Comparison of ENCODE assay signal across 29 cellular contexts in genomic region chr11:128375941-128376340, GRCh38.
DNase-seq lines count a peak whose midpoint lies in the region; ATAC-seq and TF ChIP-seq lines count a peak whose summit lies in the region.
"Had no signal": no experiment of that assay in that cellular context is flagged by ENCODE, and none has a peak within 500 bp of the region (broad histone marks: within the 10 kb centered on the region; RNA-seq: fewer than 3 reads in every experiment).

No MANE protein-coding gene starts in this region.

- H3K4me3 ChIP-seq in RWPE2 (ENCODE audit: severe bottlenecking) = no peak overlapping the region
- H3K4me3 ChIP-seq in naive thymus-derived CD4-positive, alpha-beta T cell (ENCODE audit: low read length) = no peak overlapping the region
- H3K4me3 ChIP-seq: colonic mucosa, right atrium auricular region, suprapubic skin had no signal

- no peaks in the 10 kb centered on the region for H3K9me3 ChIP-seq in RWPE2 (ENCODE audit: severe bottlenecking)
- no peaks in the 10 kb centered on the region for H3K9me3 ChIP-seq in naive thymus-derived CD4-positive, alpha-beta T cell (ENCODE audit: control insufficient read depth in 2 of 3, low read length in 3 of 3)
- H3K9me3 ChIP-seq: colonic mucosa, right atrium auricular region, suprapubic skin had no signal

- peaks cover 4% of the 10 kb centered on the region for H3K36me3 Mint-ChIP-seq in activated naive CD4-positive, alpha-beta T cell treated with anti-CD3 and anti-CD28 coated beads, Interleukin-2, amount 50 U/mL, for 24 hours
- H3K36me3 Mint-ChIP-seq in activated T-helper 2 cell treated with anti-CD3 and anti-CD28 coated beads, Interferon-gamma antibody, Interleukin-2, Interleukin-4, amounts not matched to agents 10 μg/mL and 5 μg/mL and 100 μg/mL, durations not matched to agents 14 hours and 24 hours and 36 hours (ENCODE audit: low read depth) = peaks cover 20% of the 10 kb centered on the region
- H3K36me3 Mint-ChIP-seq in naive thymus-derived CD4-positive, alpha-beta T cell = peaks cover 0 to 19% (median 0%) of the 10 kb centered on the region in 5 donors
- H3K36me3 Mint-ChIP-seq in WTC11 = no peaks in the 10 kb centered on the region; the same call in 1 of the 2 replicates

- TF ChIP-seq CTCF in RWPE2 (IDR thresholded peaks at IDR 0.05; ENCODE audit: poor library complexity, severe bottlenecking) (no peak), WTC11 (IDR thresholded peaks at IDR 0.05) (no peak)

- H3K27me3 ChIP-seq in RWPE2 (ENCODE audit: insufficient read depth, poor library complexity, severe bottlenecking) = no peaks in the 10 kb centered on the region
- no peaks in the 10 kb centered on the region for H3K27me3 ChIP-seq in naive thymus-derived CD4-positive, alpha-beta T cell (ENCODE audit: control insufficient read depth in 2 of 2, insufficient read depth in 2 of 2, low read length in 2 of 2)
- H3K27me3 ChIP-seq: colonic mucosa, right atrium auricular region, suprapubic skin had no signal

- no peaks in the 10 kb centered on the region for H3K27me3 Mint-ChIP-seq in activated naive CD4-positive, alpha-beta T cell treated with anti-CD3 and anti-CD28 coated beads, Interleukin-2, amount 50 U/mL, for 24 hours
- H3K27me3 Mint-ChIP-seq in activated T-helper 2 cell treated with anti-CD3 and anti-CD28 coated beads, Interferon-gamma antibody, Interleukin-2, Interleukin-4, amounts not matched to agents 10 μg/mL and 5 μg/mL and 100 μg/mL, durations not matched to agents 14 hours and 24 hours and 36 hours (ENCODE audit: low read depth) = no peaks in the 10 kb centered on the region
- peaks cover 0 to 2% (median 0%) of the 10 kb centered on the region in 5 donors for H3K27me3 Mint-ChIP-seq in naive thymus-derived CD4-positive, alpha-beta T cell
- H3K27me3 Mint-ChIP-seq in WTC11 (ENCODE audit: low read depth) = no peaks in the 10 kb centered on the region; the same call in 1 of the 2 replicates
- H3K27me3 Mint-ChIP-seq: activated naive CD8-positive, alpha-beta T cell had no signal

- H3K27ac Mint-ChIP-seq in activated naive CD4-positive, alpha-beta T cell treated with anti-CD3 and anti-CD28 coated beads, Interleukin-2, amount 50 U/mL, for 24 hours = peak overlapping the region; percentile 77
- peak overlapping the region; percentile 7 for H3K27ac Mint-ChIP-seq in activated T-helper 2 cell treated with anti-CD3 and anti-CD28 coated beads, Interferon-gamma antibody, Interleukin-2, Interleukin-4, amounts not matched to agents 10 μg/mL and 5 μg/mL and 100 μg/mL, durations not matched to agents 14 hours and 24 hours and 36 hours
- H3K27ac Mint-ChIP-seq in naive thymus-derived CD4-positive, alpha-beta T cell = peak overlapping the region in 7 of 9 donors; percentile 29 to 76 (median 59)
- H3K27ac Mint-ChIP-seq in WTC11 = no peak overlapping the region
- H3K27ac Mint-ChIP-seq: activated CD8-positive, alpha-beta T cell treated with anti-CD3 and anti-CD28 coated beads, Interleukin-2, amount 10 ng/mL, durations not matched to agents 7 days and 5 days had no signal

- POLR2A ChIA-PET in naive thymus-derived CD4-positive, alpha-beta T cell (lab: Charles Lee) = interaction anchor here (0.6 to 1.2 kb wide), 2 partner anchors 14 to 29 kb away, joined by 3 read pairs; no protein-coding TSS in a partner anchor
- POLR2A ChIA-PET in WTC11 (lab: Charles Lee) = no interaction called here

- ATAC-seq in RWPE2 (ENCODE audit: low read depth) = peak; percentile 56; the same call in 2 of the 3 replicates
- ATAC-seq in naive thymus-derived CD4-positive, alpha-beta T cell = peak; percentile 36
- ATAC-seq in WTC11 = no peak
- ATAC-seq: activated CD8-positive, alpha-beta T cell treated with anti-CD3 and anti-CD28 coated beads, Interleukin-2, amount 10 ng/mL, durations not matched to agents 7 days and 5 days; left lobe of liver had no signal

- peaks cover 10% of the 10 kb centered on the region for H3K9me3 Mint-ChIP-seq in activated naive CD4-positive, alpha-beta T cell treated with anti-CD3 and anti-CD28 coated beads, Interleukin-2, amount 50 U/mL, for 24 hours
- H3K9me3 Mint-ChIP-seq in activated T-helper 2 cell treated with anti-CD3 and anti-CD28 coated beads, Interferon-gamma antibody, Interleukin-2, Interleukin-4, amounts not matched to agents 10 μg/mL and 5 μg/mL and 100 μg/mL, durations not matched to agents 14 hours and 24 hours and 36 hours = peaks cover 18% of the 10 kb centered on the region
- peaks cover 0 to 16% (median 3%) of the 10 kb centered on the region in 11 donors for H3K9me3 Mint-ChIP-seq in naive thymus-derived CD4-positive, alpha-beta T cell
- H3K9me3 Mint-ChIP-seq in WTC11 = peaks cover 13% of the 10 kb centered on the region

- peaks cover 58% of the 10 kb centered on the region for H3K4me1 Mint-ChIP-seq in activated naive CD4-positive, alpha-beta T cell treated with anti-CD3 and anti-CD28 coated beads, Interleukin-2, amount 50 U/mL, for 24 hours
- peaks cover 47% of the 10 kb centered on the region for H3K4me1 Mint-ChIP-seq in activated T-helper 2 cell treated with anti-CD3 and anti-CD28 coated beads, Interferon-gamma antibody, Interleukin-2, Interleukin-4, amounts not matched to agents 10 μg/mL and 5 μg/mL and 100 μg/mL, durations not matched to agents 14 hours and 24 hours and 36 hours (ENCODE audit: low read depth)
- H3K4me1 Mint-ChIP-seq in naive thymus-derived CD4-positive, alpha-beta T cell = peaks cover 6 to 81% (median 61%) of the 10 kb centered on the region in 7 donors
- H3K4me1 Mint-ChIP-seq in WTC11 = peaks cover 9% of the 10 kb centered on the region

- intact Hi-C loops in activated T-helper 2 cell treated with anti-CD3 and anti-CD28 coated beads, Interferon-gamma antibody, Interleukin-2, Interleukin-4, amounts not matched to agents 10 μg/mL and 5 μg/mL and 100 μg/mL, durations not matched to agents 14 hours and 24 hours and 36 hours (cut with micrococcal nuclease) = loop anchor here (5.0 kb wide), 1 partner anchor 46 kb away; no protein-coding TSS in a partner anchor
- intact Hi-C loops in naive thymus-derived CD4-positive, alpha-beta T cell (cut with micrococcal nuclease) = loop anchor here in 1 of 2 donors (5.0 kb wide), 1 partner anchor 34 kb away; no protein-coding TSS in a partner anchor

- no peak for DNase-seq in activated naive CD4-positive, alpha-beta T cell (lab: John Stamatoyannopoulos, UW)
- DNase-seq in RWPE2 (ENCODE audit: low spot score) (no peak), WTC11 (ENCODE audit: low spot score) (no peak), A172 (ENCODE audit: low spot score) (no peak), KBM-7 (no peak)
- no peak for DNase-seq in activated T-helper 2 cell treated with anti-CD3 and anti-CD28 coated beads, Interferon-gamma antibody, Interleukin-2, Interleukin-4, amounts not matched to agents 10 μg/mL and 5 μg/mL and 100 μg/mL, durations not matched to agents 14 hours and 24 hours and 36 hours (ENCODE audit: low spot score)
- DNase-seq in naive thymus-derived CD4-positive, alpha-beta T cell = no peak
- DNase-seq: activated CD8-positive, alpha-beta T cell treated with anti-CD3 and anti-CD28 coated beads, Interleukin-2, amount 10 ng/mL, durations not matched to agents 7 days and 5 days; aorta; colonic mucosa; effector CD8-positive, alpha-beta T cell; erythroblast; H7; mesendoderm; NCI-H1417 treated with DMSO at 0.1 percent for 48 hours; NCI-H2081 treated with DMSO at 0.1 percent for 48 hours; NCI-H345; NCI-H69; posterior cingulate gyrus; small intestine; stimulated activated naive CD4-positive, alpha-beta T cell treated with Interleukin-2 at 50 U/mL for 16 hours; T-helper 1 cell had no signal

- H3K27ac ChIP-seq in RWPE2 (ENCODE audit: poor library complexity, severe bottlenecking) = no peak overlapping the region
- H3K27ac ChIP-seq in naive thymus-derived CD4-positive, alpha-beta T cell (ENCODE audit: low read depth, low read length) = no peak overlapping the region
- H3K27ac ChIP-seq: 22Rv1, C4-2B, colonic mucosa, right atrium auricular region, suprapubic skin had no signal

- CTCF ChIA-PET in naive thymus-derived CD4-positive, alpha-beta T cell (lab: Charles Lee) = no interaction called here
- CTCF ChIA-PET in WTC11 (lab: Charles Lee) = interaction anchor here (1.1 kb wide), 1 partner anchor 254 kb away, joined by 4 read pairs; no protein-coding TSS in a partner anchor

- H3K4me1 ChIP-seq in RWPE2 (ENCODE audit: insufficient read depth, poor library complexity, severe bottlenecking) = peaks cover 19% of the 10 kb centered on the region
- H3K4me1 ChIP-seq in naive thymus-derived CD4-positive, alpha-beta T cell (ENCODE audit: control insufficient read depth in 2 of 2, insufficient read depth in 2 of 2, low read length in 2 of 2) = peaks cover 0 to 18% of the 10 kb centered on the region in 2 donors
- H3K4me1 ChIP-seq: colonic mucosa, right atrium auricular region, suprapubic skin had no signal

- H3K4me3 Mint-ChIP-seq in activated naive CD4-positive, alpha-beta T cell treated with anti-CD3 and anti-CD28 coated beads, Interleukin-2, amount 50 U/mL, for 24 hours = peak overlapping the region; percentile 39
- H3K4me3 Mint-ChIP-seq in activated T-helper 2 cell treated with anti-CD3 and anti-CD28 coated beads, Interferon-gamma antibody, Interleukin-2, Interleukin-4, amounts not matched to agents 10 μg/mL and 5 μg/mL and 100 μg/mL, durations not matched to agents 14 hours and 24 hours and 36 hours (ENCODE audit: low read depth) = no peak overlapping the region
- H3K4me3 Mint-ChIP-seq in naive thymus-derived CD4-positive, alpha-beta T cell = peak overlapping the region in 4 of 10 donors; percentile 14 to 50 (median 40)
- H3K4me3 Mint-ChIP-seq in WTC11 = no peak overlapping the region
- H3K4me3 Mint-ChIP-seq: activated CD8-positive, alpha-beta T cell treated with anti-CD3 and anti-CD28 coated beads, Interleukin-2, amount 10 ng/mL, durations not matched to agents 7 days and 5 days; activated naive CD8-positive, alpha-beta T cell had no signal

- H3K36me3 ChIP-seq in RWPE2 (ENCODE audit: low read depth) = no peaks in the 10 kb centered on the region
- H3K36me3 ChIP-seq in naive thymus-derived CD4-positive, alpha-beta T cell (ENCODE audit: control insufficient read depth in 2 of 3, insufficient read depth in 3 of 3, low read length in 3 of 3) = no peaks in the 10 kb centered on the region
- H3K36me3 ChIP-seq: colonic mucosa, right atrium auricular region, suprapubic skin had no signal

- in situ Hi-C loops in KBM-7 (cut with MboI; ENCODE audit: low pct_unique_long_range_greater_than_20kb, low sequenced_read_pairs) = no loop called here

TF ChIP-seq in WTC11, 78 proteins besides CTCF, POLR2A, EP300 and RAD21 (continues in another document):
- TF ChIP-seq SOX15 (CRISPR knock-in tag; IDR thresholded peaks at IDR 0.05) (no peak), E2F5 (CRISPR knock-in tag; IDR thresholded peaks at IDR 0.05) (no peak), MYBL2 (CRISPR knock-in tag; IDR thresholded peaks at IDR 0.05) (no peak), CBFB (CRISPR knock-in tag; IDR thresholded peaks at IDR 0.05; ENCODE audit: low read depth) (no peak)
